ENCODE assay signal across 8 cellular contexts in genomic region chr3:160755776-160756304, GRCh38. TPM values are rescaled to one million over a fixed set of nuclear protein-coding genes. Genes with fewer than 3 reads are reported as not detected.
DNase-seq lines count a peak whose midpoint lies in the region; ATAC-seq and TF ChIP-seq lines count a peak whose summit lies in the region.

TSS of gene PPM1L (plus strand) at chr3:160756231.

- H3K27me3 Mint-ChIP-seq in activated naive CD4-positive, alpha-beta T cell treated with anti-CD3 and anti-CD28 coated beads for 36 hours (ENCODE audit: low read depth): peaks cover 14% of the 10 kb centered on the region
- H3K27me3 Mint-ChIP-seq in type B pancreatic cell: peaks cover 15% of the 10 kb centered on the region

- no peak for TF ChIP-seq CTCF in type B pancreatic cell (conservative IDR thresholded peaks at IDR 0.05)

- H3K36me3 Mint-ChIP-seq in activated naive CD4-positive, alpha-beta T cell treated with anti-CD3 and anti-CD28 coated beads for 36 hours (ENCODE audit: low read depth): peaks cover 1% of the 10 kb centered on the region
- H3K36me3 Mint-ChIP-seq in type B pancreatic cell: peaks cover 6% of the 10 kb centered on the region

- peaks cover 23% of the 10 kb centered on the region for H3K4me1 Mint-ChIP-seq in activated naive CD4-positive, alpha-beta T cell treated with anti-CD3 and anti-CD28 coated beads for 36 hours (ENCODE audit: low read depth)
- peaks cover 23% of the 10 kb centered on the region for H3K4me1 Mint-ChIP-seq in type B pancreatic cell (ENCODE audit: unreplicated experiment)

- CTCF ChIA-PET in activated naive CD4-positive, alpha-beta T cell treated with anti-CD3 and anti-CD28 coated beads for 36 hours (lab: Charles Lee): interaction anchor here (0.6 to 0.9 kb wide), 2 partner anchors 41 to 204 kb away, joined by 4 read pairs; no protein-coding TSS in a partner anchor

- H3K9me3 Mint-ChIP-seq in activated naive CD4-positive, alpha-beta T cell treated with anti-CD3 and anti-CD28 coated beads for 36 hours: no peaks in the 10 kb centered on the region
- H3K9me3 Mint-ChIP-seq in type B pancreatic cell: no peaks in the 10 kb centered on the region

- ATAC-seq in GM19395 (IDR thresholded peaks at IDR 0.05; ENCODE audit: unreplicated experiment) (peak; percentile 57), HG03469 (IDR thresholded peaks at IDR 0.05; ENCODE audit: unreplicated experiment) (peak; percentile 33)

- DNase-seq in COLO668 (lab: John Stamatoyannopoulos, UW; ENCODE audit: unreplicated experiment) (peak; percentile 71), RKO (ENCODE audit: low spot score) (peak; percentile 46), germinal center (ENCODE audit: low spot score) (peak; percentile 65), nucleus accumbens (lab: John Stamatoyannopoulos, UW) (peak in 46 of 56 donors; percentile 3 to 88 (median 62)), type B pancreatic cell (ENCODE audit: extremely low spot score, unreplicated experiment) (peak; percentile 81)
- peak; percentile 53 for DNase-seq in activated naive CD4-positive, alpha-beta T cell treated with anti-CD3 and anti-CD28 coated beads for 36 hours

- intact Hi-C loops in activated naive CD4-positive, alpha-beta T cell treated with anti-CD3 and anti-CD28 coated beads for 36 hours (cut with micrococcal nuclease): loop anchor here (1.0 to 5.0 kb wide), 8 partner anchors 45 to 529 kb away; partner anchors contain the start of genes C3orf80, IFT80, KPNA4 and NMD3

- peak within 1 kb of the TSS; percentile 86 for H3K4me3 Mint-ChIP-seq in activated naive CD4-positive, alpha-beta T cell treated with anti-CD3 and anti-CD28 coated beads for 36 hours
- H3K4me3 Mint-ChIP-seq in type B pancreatic cell: peak within 1 kb of the TSS; percentile 98

- H3K27ac Mint-ChIP-seq in activated naive CD4-positive, alpha-beta T cell treated with anti-CD3 and anti-CD28 coated beads for 36 hours: peak within 1 kb of the TSS; percentile 86
- H3K27ac Mint-ChIP-seq in type B pancreatic cell: peak within 1 kb of the TSS; percentile 98

RNA-seq across cellular contexts. Expression of gene PPM1L, which starts in this region (rescaled TPM):
- total RNA-seq in activated naive CD4-positive, alpha-beta T cell treated with anti-CD3 and anti-CD28 coated beads for 36 hours: 1 to 10 TPM; 2.1 TPM
- total RNA-seq in type B pancreatic cell (ENCODE audit: low replicate concordance): 28.7 and 29.4 TPM in 2 replicates

Comparison
In these comparisons a context has a peak if more than half of its experiments do, and no peak if none do; other contexts are left out.
1. Peak in every context shown above with its lines: DNase-seq and ATAC-seq.